Comparison of ENCODE assay signal across 13 cellular contexts in genomic region chr12:30908389-30909087, GRCh38. TPM values are rescaled to one million over a fixed set of nuclear protein-coding genes. Genes with fewer than 3 reads are reported as not detected.
DNase-seq lines count a peak whose midpoint lies in the region; ATAC-seq, FAIRE-seq and TF ChIP-seq lines count a peak whose summit lies in the region.
"Had no signal": no experiment of that assay in that cellular context is flagged by ENCODE, and none has a peak within 500 bp of the region (broad histone marks: within the 10 kb centered on the region; RNA-seq: fewer than 3 reads in every experiment).

No MANE protein-coding gene starts in this region.

- H3K4me1 ChIP-seq in A549 (no peaks in the 10 kb centered on the region), GM23338 (ENCODE audit: insufficient read depth) (peaks cover 24% of the 10 kb centered on the region), HepG2 (ENCODE audit: insufficient read depth, low read length) (peaks cover 27% of the 10 kb centered on the region)
- H3K4me1 ChIP-seq: body of pancreas had no signal

- WGBS in A549 (ENCODE audit: missing lambda C conversion rate): 47% methylated on average over 3 of the region's 3 CpGs
- WGBS in HepG2 (ENCODE audit: low lambda C conversion rate): 57% methylated on average over 3 of the region's 3 CpGs

- CTCF ChIA-PET in A549 (lab: Yijun Ruan, JAX) (no interaction called here), HepG2 (lab: Yijun Ruan, JAX; ENCODE audit: low intra/inter-chr PET ratio, low total read pairs) (no interaction called here)

- no peaks in the 10 kb centered on the region for H3K36me3 Mint-ChIP-seq in GM23338 (ENCODE audit: low read depth)

- H3K9me2 ChIP-seq in GM23338 (ENCODE audit: insufficient read depth): no peaks in the 10 kb centered on the region; the same call in 1 of the 2 replicates

- peaks cover 6% of the 10 kb centered on the region for H3K27me3 Mint-ChIP-seq in GM23338 (ENCODE audit: insufficient read depth, low read depth, poor library complexity)

- H3K4me2 ChIP-seq in A549 (no peak overlapping the region), GM23338 (no peak overlapping the region), HepG2 (ENCODE audit: low read depth, low read length) (peak overlapping the region; percentile 32)

- in situ Hi-C loops in HepG2 (cut with HindIII; ENCODE audit: extremely low pct_ligation_motif_present, low pct_unique_long_range_greater_than_20kb): no loop called here

- ATAC-seq in A549 (no peak), GM23338 (no peak), HepG2 (peak; percentile 92), GM18520 (IDR thresholded peaks at IDR 0.05; ENCODE audit: unreplicated experiment) (no peak), HG03457 (IDR thresholded peaks at IDR 0.05; ENCODE audit: unreplicated experiment) (no peak), GM19328 (IDR thresholded peaks at IDR 0.05; ENCODE audit: unreplicated experiment) (no peak)
- ATAC-seq: body of pancreas had no signal

- no peaks in the 10 kb centered on the region for H3K9me3 ChIP-seq in A549
- H3K9me3 ChIP-seq in HepG2 (ENCODE audit: low read length): no peaks in the 10 kb centered on the region
- H3K9me3 ChIP-seq: body of pancreas had no signal

- H4K20me1 ChIP-seq in GM23338 (replicated peaks; ENCODE audit: insufficient read depth) (no peaks in the 10 kb centered on the region), HepG2 (ENCODE audit: insufficient read depth, low read length) (no peaks in the 10 kb centered on the region)

- H2AFZ ChIP-seq in GM23338 (peak overlapping the region; percentile 49; the same call in 1 of the 2 replicates), HepG2 (ENCODE audit: low read length) (no peak overlapping the region)

- H3K27me3 ChIP-seq in GM23338 (ENCODE audit: insufficient read depth): no peaks in the 10 kb centered on the region
- 0 out of 5 replicates have a peak, but pooled peaks cover 0 to 3% of the 10 kb centered on the region in 2 experiments for H3K27me3 ChIP-seq in HepG2 (ENCODE audit: control insufficient read depth in 1 of 2, insufficient read depth in 2 of 2, low read length in 2 of 2)
- H3K27me3 ChIP-seq: body of pancreas had no signal

- H3K27ac ChIP-seq in A549: no peak overlapping the region
- H3K27ac ChIP-seq in GM23338 (ENCODE audit: low read depth): no peak overlapping the region
- H3K27ac ChIP-seq in VCaP: peak overlapping the region; percentile 41
- no peak overlapping the region for H3K27ac ChIP-seq in HepG2 (ENCODE audit: extremely low read length, insufficient read depth, low read length)
- H3K27ac ChIP-seq: body of pancreas had no signal

- H3K79me2 ChIP-seq in GM23338 (replicated peaks; ENCODE audit: insufficient read depth) (no peaks in the 10 kb centered on the region), HepG2 (ENCODE audit: insufficient read depth, low read length) (no peaks in the 10 kb centered on the region)

- no peak for DNase-seq in A549 (ENCODE audit: low read depth in 1 of 2, low spot score in 1 of 2)
- DNase-seq in GM23338 (ENCODE audit: low spot score): no peak
- peak; percentile 56 for DNase-seq in HepG2 (ENCODE audit: low spot score)
- DNase-seq in hippocampal formation (lab: John Stamatoyannopoulos, UW): no peak
- DNase-seq: CD4-positive, alpha-beta T cell; glutamatergic neuron; midbrain had no signal

- no peaks in the 10 kb centered on the region for H3K36me3 ChIP-seq in GM23338 (ENCODE audit: insufficient read depth)
- H3K36me3 ChIP-seq in HepG2 (replicated peaks in 1 of 2; ENCODE audit: control insufficient read depth in 1 of 2, insufficient read depth in 2 of 2, low read length in 2 of 2): no peaks in the 10 kb centered on the region

- H3K4me3 Mint-ChIP-seq in GM23338: no peak overlapping the region
- H3K4me3 Mint-ChIP-seq: CD4-positive, alpha-beta T cell had no signal

- no peak overlapping the region for H3K27ac Mint-ChIP-seq in GM23338
- H3K27ac Mint-ChIP-seq: CD4-positive, alpha-beta T cell had no signal

- H3K9me3 Mint-ChIP-seq in GM23338: peaks cover 6% of the 10 kb centered on the region; the same call in 1 of the 3 replicates
- H3K9me3 Mint-ChIP-seq: CD4-positive, alpha-beta T cell had no signal

- POLR2A ChIA-PET in A549 (lab: Yijun Ruan, JAX): no interaction called here
- POLR2A ChIA-PET in HepG2 (lab: Yijun Ruan, JAX): no interaction called here

- intact Hi-C loops in HepG2 (cut with micrococcal nuclease; ENCODE audit: unreplicated experiment): no loop called here

- TF ChIP-seq CTCF in A549 (IDR thresholded peaks at IDR 0.05): no peak
- TF ChIP-seq CTCF in GM23338 (conservative IDR thresholded peaks at IDR 0.05; ENCODE audit: low read depth in 2 of 2): no peak
- TF ChIP-seq CTCF in VCaP (conservative IDR thresholded peaks at IDR 0.05): no peak
- no peak for TF ChIP-seq CTCF in HepG2 (CRISPR knock-in tag; IDR thresholded peaks at IDR 0.05)

- TF ChIP-seq RAD21 in A549 (conservative IDR thresholded peaks at IDR 0.05 in 1 of 2, IDR thresholded peaks at IDR 0.05 in 1 of 2) (no peak), HepG2 (CRISPR knock-in tag; IDR thresholded peaks at IDR 0.05) (no peak)

- TF ChIP-seq EP300 in A549 (IDR thresholded peaks at IDR 0.05): no peak
- TF ChIP-seq EP300 in HepG2 (IDR thresholded peaks at IDR 0.05; ENCODE audit: low read depth in 2 of 2, low read length in 2 of 2): no peak
- no peak for TF ChIP-seq EP300 in HepG2 (CRISPR knock-in tag; IDR thresholded peaks at IDR 0.05; ENCODE audit: borderline replicate concordance)

- no peaks in the 10 kb centered on the region for H3F3A ChIP-seq in GM23338 (replicated peaks; ENCODE audit: low read depth)

- peaks cover 26% of the 10 kb centered on the region for H3K4me1 Mint-ChIP-seq in GM23338

- BruUV-seq in HepG2 (replicated peaks; lab: Mats Ljungman, UMichigan): no TSS peak

- no peak for TF ChIP-seq POLR2A in A549 (IDR thresholded peaks at IDR 0.05; ENCODE audit: low read length)
- TF ChIP-seq POLR2A in HepG2 (IDR thresholded peaks at IDR 0.05; ENCODE audit: insufficient read depth in 1 of 2, low read depth in 2 of 2, low read length in 2 of 2): no peak

- no peak overlapping the region for H3K9ac ChIP-seq in HepG2 (ENCODE audit: insufficient read depth, low read depth, low read length)

- FAIRE-seq in A549 (lab: Jason Lieb, UNC) (no peak), HepG2 (lab: Jason Lieb, UNC) (peak; percentile 60)

- no peak overlapping the region for H3K4me3 ChIP-seq in A549
- no peak overlapping the region for H3K4me3 ChIP-seq in GM23338
- H3K4me3 ChIP-seq in HepG2 (replicated peaks in 1 of 3; ENCODE audit: insufficient read depth in 1 of 3, low read depth in 2 of 3, low read length in 3 of 3): no peak overlapping the region
- H3K4me3 ChIP-seq: body of pancreas had no signal

TF ChIP-seq in A549, 52 proteins besides CTCF, POLR2A, EP300 and RAD21:
- TF ChIP-seq NPAS2 (CRISPR knock-in tag; IDR thresholded peaks at IDR 0.05; ENCODE audit: borderline replicate concordance): no peak
- no peak for TF ChIP-seq FOXS1 (CRISPR knock-in tag; IDR thresholded peaks at IDR 0.05)
- TF ChIP-seq CHD4 (IDR thresholded peaks at IDR 0.05; ENCODE audit: borderline replicate concordance): no peak
- no peak for TF ChIP-seq KDM5A (IDR thresholded peaks at IDR 0.05)
- peak; percentile 53 for TF ChIP-seq MAFK (IDR thresholded peaks at IDR 0.05; ENCODE audit: partially characterized antibody)
TF ChIP-seq in A549: peak in this region for 1.

TF ChIP-seq in HepG2, 621 proteins besides CTCF, POLR2A, EP300 and RAD21 (continues in another document):
- TF ChIP-seq ZNF75D (CRISPR knock-in tag; IDR thresholded peaks at IDR 0.05; ENCODE audit: borderline replicate concordance) (no peak), KLF13 (CRISPR knock-in tag; IDR thresholded peaks at IDR 0.05) (no peak), HNF4A (CRISPR knock-in tag; IDR thresholded peaks at IDR 0.05) (peak; percentile 56; the same call in 1 of the 2 replicates)

RNA-seq across cellular contexts. Expression of gene TSPAN11, which starts 18.0 kb away (rescaled TPM):
- polyA plus RNA-seq in A549 (2011; rRNA removed): 0.01 and 0.04 TPM in 2 replicates
- 0.03 and 0.08 TPM in 2 replicates for polyA plus RNA-seq in A549 (2012; cell fraction: cytosol; rRNA removed)
- polyA plus RNA-seq in A549 (2012; cell fraction: nucleus; rRNA removed): 0.02 and 0.12 TPM in 2 replicates
- polyA plus RNA-seq in A549 (2017; fragmentation: RNase III; extraction: RNeasy Plus Mini Kit Qiagen cat#74134 plus additional on column Dnase treatment): 0.04 to 0.10 TPM (median 0.06 TPM) in 3 replicates
- 0.10 and 0.12 TPM in 2 replicates for polyA minus RNA-seq in A549 (2011; rRNA and poly(A)+ RNA removed)
- total RNA-seq in GM23338 (2014; rRNA removed; shearing (Covaris generic)): 3.6 and 6.0 TPM in 2 replicates
- 1.1 and 2.1 TPM in 2 replicates for polyA plus RNA-seq in GM23338 (2016; fragmentation: Nextera tagmentation; extraction: Ambion mirVana)
- 0.07 and 0.13 TPM in 2 replicates for total RNA-seq in HepG2 (2016; rRNA removed; fragmentation: Illumina TruSeq; extraction: Trizol)
- not detected in 2 replicates for total RNA-seq in HepG2 (2016; cell fraction: cytosol; rRNA removed; fragmentation: Illumina TruSeq; extraction: Trizol; ENCODE audit: low read depth)
- not detected in 2 replicates for total RNA-seq in HepG2 (2016; cell fraction: insoluble cytoplasmic fraction; rRNA removed; fragmentation: Illumina TruSeq; extraction: Trizol)
- total RNA-seq in HepG2 (2016; cell fraction: membrane; rRNA removed; fragmentation: Illumina TruSeq; extraction: Trizol): not detected in 2 replicates
- not detected in 2 replicates for total RNA-seq in HepG2 (2016; cell fraction: nucleus; rRNA removed; fragmentation: Illumina TruSeq; extraction: Trizol)
- polyA plus RNA-seq in HepG2 (2011; rRNA removed): 0.01 TPM in 2 replicates
- 0.03 TPM in 2 replicates for polyA plus RNA-seq in HepG2 (2011; cell fraction: cytosol; rRNA removed)
- polyA plus RNA-seq in HepG2 (2011; cell fraction: nucleus; rRNA removed): 0.03 and 0.07 TPM in 2 replicates
- polyA plus RNA-seq in HepG2 (2012): 0.04 and 0.13 TPM in 2 replicates
- 0.08 TPM in 1 of 2 replicates, not detected in the other for polyA plus RNA-seq in HepG2 (2016; cell fraction: cytosol; fragmentation: Illumina TruSeq; extraction: Trizol; ENCODE audit: low read depth)
- polyA plus RNA-seq in HepG2 (2016; cell fraction: insoluble cytoplasmic fraction; fragmentation: Illumina TruSeq; extraction: Trizol; ENCODE audit: low read depth): not detected in 2 replicates
- polyA plus RNA-seq in HepG2 (2016; cell fraction: membrane; fragmentation: Illumina TruSeq; extraction: Trizol; ENCODE audit: low read depth): not detected in 2 replicates
- polyA plus RNA-seq in HepG2 (2016; cell fraction: nucleus; fragmentation: Illumina TruSeq; extraction: Trizol; ENCODE audit: insufficient read depth, low read depth): 0.42 TPM in 1 of 2 replicates, not detected in the other
- not detected in 2 replicates for polyA minus RNA-seq in HepG2 (2011; rRNA and poly(A)+ RNA removed; ENCODE audit: low replicate concordance)
- not detected in 2 replicates for polyA minus RNA-seq in HepG2 (2011; cell fraction: cytosol; rRNA and poly(A)+ RNA removed)
- 0.13 TPM in 1 of 2 replicates, not detected in the other for polyA minus RNA-seq in HepG2 (2011; cell fraction: nucleus; rRNA and poly(A)+ RNA removed)
- total RNA-seq: activated CD8-positive, alpha-beta memory T cell treated with anti-CD3 and anti-CD28 coated beads for 36 hours; CD4-positive, alpha-beta T cell had no signal

Comparison
In these comparisons a context has a peak if more than half of its experiments do, and no peak if none do; other contexts are left out.
1. Of the 38 proteins assayed by ChIP-seq in both HepG2 and A549: peak only in HepG2: none; only in A549: none; in both: MAFK; in neither: 37.